14 cellular contexts compared by ENCODE assay signal in the genomic region with DNA sequence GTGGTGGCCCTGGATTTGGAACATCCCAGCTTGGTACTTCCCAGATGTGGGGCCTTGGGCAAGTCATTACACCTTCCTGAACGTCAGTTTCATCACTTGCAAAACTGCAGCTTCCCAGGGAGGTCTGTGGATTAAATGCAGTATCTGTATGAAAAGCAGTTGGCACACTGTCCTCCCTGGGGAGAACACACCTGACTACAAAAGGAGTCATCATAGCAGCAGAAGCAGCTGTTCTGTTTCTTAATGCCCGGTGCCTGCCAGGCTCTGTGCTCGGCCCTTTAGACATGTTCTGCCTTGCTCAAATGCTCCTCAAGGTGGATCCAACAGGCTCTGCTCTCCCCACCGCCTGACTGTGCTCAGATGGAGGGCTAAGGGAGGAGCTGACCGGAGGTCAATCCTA.
"Had no signal": no experiment of that assay in that cellular context is flagged by ENCODE, and none has a peak within 500 bp of the region (broad histone marks: within the 10 kb centered on the region; RNA-seq: fewer than 3 reads in every experiment).

No MANE protein-coding gene starts in this region.

- H3K27me3 ChIP-seq: cardiac muscle cell, gastroesophageal sphincter, thyroid gland, vagina had no signal

- H3K36me3 ChIP-seq: cardiac muscle cell, thyroid gland, vagina had no signal

- H2AFZ ChIP-seq: parathyroid adenoma had no signal

- H3K27ac ChIP-seq: cardiac muscle cell, gastroesophageal sphincter, parathyroid adenoma, thyroid gland, vagina had no signal

- H3K79me2 ChIP-seq: parathyroid adenoma had no signal

- H3K4me3 ChIP-seq: cardiac muscle cell, gastroesophageal sphincter, lung, thyroid gland, vagina had no signal

- H3K27ac Mint-ChIP-seq: activated naive CD4-positive, alpha-beta T cell treated with anti-CD3 and anti-CD28 coated beads, Interleukin-2, amount 10 ng/mL, durations not matched to agents 7 days and 5 days; activated T-helper 2 cell treated with anti-CD3 and anti-CD28 coated beads, Interferon-gamma antibody, Interleukin-2, Interleukin-4, amounts not matched to agents 10 μg/mL and 5 μg/mL and 100 μg/mL, durations not matched to agents 14 hours and 24 hours and 36 hours; stimulated activated effector memory CD8-positive, alpha-beta T cell treated with anti-CD3 and anti-CD28 coated beads, Interleukin-12 subunit alpha, Interleukin-12 subunit beta, amount 100 ng/mL, for 72 hours had no signal

- H3K9ac ChIP-seq: parathyroid adenoma had no signal

- DNase-seq: activated CD4-positive, alpha-beta T cell treated with anti-CD3 and anti-CD28 coated beads, Interleukin-2, amount 50 U/mL, for 1 hour; activated naive CD4-positive, alpha-beta T cell treated with anti-CD3 and anti-CD28 coated beads, Interleukin-2, amount 10 ng/mL, durations not matched to agents 7 days and 5 days; left colon; naive thymus-derived CD4-positive, alpha-beta T cell; stimulated activated CD4-positive, alpha-beta T cell treated with anti-CD3 and anti-CD28 coated beads, Interleukin-12 subunit alpha, Interleukin-12 subunit beta, amount 100 ng/mL, for 4 hours; T-helper 2 cell; thyroid gland had no signal

- H3K9me3 ChIP-seq: thyroid gland, vagina had no signal

- H3K4me1 Mint-ChIP-seq: activated naive CD4-positive, alpha-beta T cell treated with anti-CD3 and anti-CD28 coated beads, Interleukin-2, amount 10 ng/mL, durations not matched to agents 7 days and 5 days; stimulated activated effector memory CD8-positive, alpha-beta T cell treated with anti-CD3 and anti-CD28 coated beads, Interleukin-12 subunit alpha, Interleukin-12 subunit beta, amount 100 ng/mL, for 72 hours had no signal

- H3K4me3 Mint-ChIP-seq: activated naive CD4-positive, alpha-beta T cell treated with anti-CD3 and anti-CD28 coated beads, Interleukin-2, amount 10 ng/mL, durations not matched to agents 7 days and 5 days; naive thymus-derived CD4-positive, alpha-beta T cell; stimulated activated effector memory CD8-positive, alpha-beta T cell treated with anti-CD3 and anti-CD28 coated beads, Interleukin-12 subunit alpha, Interleukin-12 subunit beta, amount 100 ng/mL, for 72 hours had no signal

- H3K9me3 Mint-ChIP-seq: activated naive CD4-positive, alpha-beta T cell treated with anti-CD3 and anti-CD28 coated beads, Interleukin-2, amount 10 ng/mL, durations not matched to agents 7 days and 5 days; activated T-helper 2 cell treated with anti-CD3 and anti-CD28 coated beads, Interferon-gamma antibody, Interleukin-2, Interleukin-4, amounts not matched to agents 10 μg/mL and 5 μg/mL and 100 μg/mL, durations not matched to agents 14 hours and 24 hours and 36 hours; stimulated activated effector memory CD8-positive, alpha-beta T cell treated with anti-CD3 and anti-CD28 coated beads, Interleukin-12 subunit alpha, Interleukin-12 subunit beta, amount 100 ng/mL, for 72 hours had no signal

- H3K27me3 Mint-ChIP-seq: activated naive CD4-positive, alpha-beta T cell treated with anti-CD3 and anti-CD28 coated beads, Interleukin-2, amount 10 ng/mL, durations not matched to agents 7 days and 5 days; naive thymus-derived CD4-positive, alpha-beta T cell had no signal

- ATAC-seq: gastroesophageal sphincter; left colon; naive thymus-derived CD4-positive, alpha-beta T cell; stimulated activated effector memory CD8-positive, alpha-beta T cell treated with anti-CD3 and anti-CD28 coated beads, Interleukin-12 subunit alpha, Interleukin-12 subunit beta, amount 100 ng/mL, for 72 hours had no signal
